ENCODE assay signal across 20 cellular contexts in genomic region chr5:65874241-65874640, GRCh38. TPM values are rescaled to one million over a fixed set of nuclear protein-coding genes. Genes with fewer than 3 reads are reported as not detected.
DNase-seq lines count a peak whose midpoint lies in the region; ATAC-seq, FAIRE-seq and TF ChIP-seq lines count a peak whose summit lies in the region.
"Had no signal": no experiment of that assay in that cellular context is flagged by ENCODE, and none has a peak within 500 bp of the region (broad histone marks: within the 10 kb centered on the region; RNA-seq: fewer than 3 reads in every experiment).

No MANE protein-coding gene starts in this region.

- WGBS in GM23248 (ENCODE audit: low coverage in 1 of 2, low lambda C conversion rate in 2 of 2, missing lambda C conversion rate in 2 of 2), 2 experiments: 41 to 45% methylated on average over 3 of the region's 3 CpGs
- WGBS in psoas muscle, 3 donors: 60 to 67% (median 62%) methylated on average over 3 of the region's 3 CpGs

- H3K79me2 ChIP-seq in GM23248 (ENCODE audit: insufficient read depth): no peaks in the 10 kb centered on the region

- peaks cover 41% of the 10 kb centered on the region for H3K4me1 ChIP-seq in GM23248 (ENCODE audit: insufficient read depth)
- H3K4me1 ChIP-seq in psoas muscle: peaks cover 8% of the 10 kb centered on the region
- H3K4me1 ChIP-seq: right atrium auricular region had no signal

- H3K4me2 ChIP-seq in GM23248 (ENCODE audit: unreplicated experiment): peak overlapping the region; percentile 29

- no peak overlapping the region for H3K9ac ChIP-seq in GM23248

- FAIRE-seq in RCC 7860 (lab: Jason Lieb, UNC): peak; percentile 27
- FAIRE-seq: endometrium had no signal

- H3K27me3 ChIP-seq in GM23248 (replicated peaks; ENCODE audit: insufficient read depth) (no peaks in the 10 kb centered on the region), psoas muscle (ENCODE audit: insufficient read depth in 3 of 3, low read length in 2 of 3) (no peaks in the 10 kb centered on the region)
- H3K27me3 ChIP-seq: right atrium auricular region had no signal

- ATAC-seq in psoas muscle (peak; percentile 83 to 93 (median 86)), HG02642 (IDR thresholded peaks at IDR 0.05; ENCODE audit: poor library complexity, unreplicated experiment) (no peak), HG02763 (IDR thresholded peaks at IDR 0.05; ENCODE audit: unreplicated experiment) (no peak)
- ATAC-seq: stimulated activated naive CD8-positive, alpha-beta T cell treated with anti-CD3 and anti-CD28 coated beads, Interleukin-15, Interleukin-2, amounts not matched to agents 100 U/mL and 50 U/mL, for 24 hours had no signal

- H2AFZ ChIP-seq in GM23248: no peak overlapping the region

- H3K9me2 ChIP-seq in GM23248 (ENCODE audit: insufficient read depth): no peaks in the 10 kb centered on the region

- no peak for TF ChIP-seq CTCF in psoas muscle (IDR thresholded peaks at IDR 0.05)

- DNase-seq in GM23248 (peak; percentile 78), RCC 7860 (ENCODE audit: low spot score) (peak; percentile 21), epithelial cell of prostate (ENCODE audit: low read depth, low spot score) (no peak), psoas muscle (no peak), posterior cingulate gyrus (no peak), KBM-7 (no peak)
- DNase-seq: activated CD4-positive, alpha-beta T cell treated with anti-CD3 and anti-CD28 coated beads, Interleukin-2, amount 50 U/mL, for 4 hours; activated naive CD4-positive, alpha-beta T cell treated with Interleukin-2 at 50 U/mL for 16 hours; anterior cingulate cortex; Calu3; NCI-H2081; NCI-H510A treated with DMSO at 0.1 percent for 48 hours; SHP77; stimulated activated naive CD8-positive, alpha-beta T cell treated with anti-CD3 and anti-CD28 coated beads, Interleukin-15, Interleukin-2, amounts not matched to agents 100 U/mL and 50 U/mL, for 24 hours; T-helper 1 cell; trophoblast cell had no signal

- peaks cover 37% of the 10 kb centered on the region for H3F3A ChIP-seq in GM23248 (ENCODE audit: insufficient read depth)

- in situ Hi-C loops in GM23248 (cut with MboI): no loop called here
- in situ Hi-C loops in KBM-7 (cut with MboI; ENCODE audit: low pct_unique_long_range_greater_than_20kb, low sequenced_read_pairs): no loop called here

- H3K9me3 ChIP-seq in GM23248 (ENCODE audit: low read depth): no peaks in the 10 kb centered on the region
- peaks cover 6% of the 10 kb centered on the region for H3K9me3 ChIP-seq in psoas muscle
- H3K9me3 ChIP-seq: right atrium auricular region had no signal

- H3K36me3 ChIP-seq in GM23248 (ENCODE audit: low read depth): no peaks in the 10 kb centered on the region
- H3K36me3 ChIP-seq in psoas muscle (ENCODE audit: insufficient read depth in 1 of 2, low read depth in 1 of 2): no peaks in the 10 kb centered on the region
- H3K36me3 ChIP-seq: right atrium auricular region had no signal

- peak overlapping the region; percentile 15; the same call in 1 of the 2 replicates for H3K27ac ChIP-seq in GM23248
- H3K27ac ChIP-seq in epithelial cell of prostate: peak overlapping the region; percentile 34
- H3K27ac ChIP-seq in psoas muscle: no peak overlapping the region
- H3K27ac ChIP-seq: right atrium auricular region had no signal

- intact Hi-C loops in psoas muscle (cut with DNase I): no loop called here
- intact Hi-C loops in posterior cingulate gyrus (cut with DNase I): no loop called here

- H3K4me3 ChIP-seq in GM23248 (no peak overlapping the region; the same call in 1 of the 2 replicates), psoas muscle (no peak overlapping the region)
- H3K4me3 ChIP-seq: right atrium auricular region had no signal

- H4K20me1 ChIP-seq in GM23248 (ENCODE audit: insufficient read depth): no peaks in the 10 kb centered on the region

RNA-seq across cellular contexts. Expression of gene ERBIN, which starts 52.1 kb away (rescaled TPM):
- total RNA-seq in GM23248 (2014; rRNA removed; shearing (Covaris generic)): 110 and 112 TPM in 2 replicates
- polyA plus RNA-seq in GM23248 (2016; fragmentation: Nextera tagmentation; extraction: Ambion mirVana) (42.8 and 46.4 TPM in 2 replicates), psoas muscle (10 to 100 TPM in 2 of 3 donors, 1 to 10 TPM in 1; 8.3 to 17.6 (median 10.1) TPM)
- 10 to 100 TPM; 28.8 to 56.6 (median 45.6) TPM for total RNA-seq in psoas muscle

Comparison
In these comparisons a context has a peak if more than half of its experiments do, and no peak if none do; other contexts are left out.
1. DNase-seq: peak in GM23248 (single experiment) and RCC 7860 (single experiment); none in epithelial cell of prostate (single experiment), psoas muscle (0 of 2), posterior cingulate gyrus (0 of 10) and KBM-7 (single experiment).
2. ATAC-seq: peak in psoas muscle (4 of 4); none in HG02642 (single experiment) and HG02763 (single experiment).